1 cellular context compared by ENCODE assay signal in the genomic region with DNA sequence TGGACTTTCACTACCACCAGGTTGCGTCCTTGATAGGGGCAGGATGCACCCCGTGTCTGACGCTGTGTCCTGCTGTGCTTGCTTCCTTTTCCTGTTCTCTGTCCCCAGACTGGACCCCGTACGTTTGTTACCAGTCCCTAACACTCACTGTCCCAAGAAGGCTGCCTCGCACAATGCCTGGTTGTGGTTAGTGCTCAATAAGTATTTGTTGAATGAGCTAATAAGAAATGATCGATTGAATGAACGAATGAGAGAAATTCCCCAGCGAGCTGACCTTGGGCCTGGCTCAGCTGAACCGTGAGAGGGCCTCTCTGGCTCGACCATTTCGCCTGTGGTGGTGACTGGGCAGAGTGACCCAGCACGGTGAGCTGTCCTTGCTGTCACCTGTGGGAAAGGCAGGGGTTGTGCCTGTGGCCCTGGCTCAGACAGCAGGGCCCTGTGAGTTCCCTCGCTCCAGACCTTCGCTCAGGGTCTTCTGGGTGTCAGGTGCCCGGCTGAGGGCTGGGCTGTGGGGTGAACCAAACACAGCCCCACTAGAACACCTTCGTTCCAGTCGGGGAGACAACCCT.
TF ChIP-seq lines count a peak whose summit lies in the region.

No MANE protein-coding gene starts in this region.

TF ChIP-seq in GM23338, 12 proteins besides CTCF, POLR2A, EP300 and RAD21 (continued from another document):
- TF ChIP-seq ZNF114 (CRISPR knock-in tag; IDR thresholded peaks at IDR 0.05) (no peak), JUNB (IDR thresholded peaks at IDR 0.05; ENCODE audit: unreplicated experiment) (no peak), EZH2phosphoT487 (IDR thresholded peaks at IDR 0.05; ENCODE audit: unreplicated experiment) (no peak), ZNF462 (CRISPR knock-in tag; IDR thresholded peaks at IDR 0.05) (no peak), STAT1 (IDR thresholded peaks at IDR 0.05; ENCODE audit: unreplicated experiment) (no peak), EZH2 (IDR thresholded peaks at IDR 0.05; ENCODE audit: low read depth, unreplicated experiment) (no peak), POLR2AphosphoS5 (IDR thresholded peaks at IDR 0.05; ENCODE audit: low read depth) (no peak), ZNF331 (CRISPR knock-in tag; IDR thresholded peaks at IDR 0.05; ENCODE audit: low read depth) (no peak), CREB1 (CRISPR knock-in tag; IDR thresholded peaks at IDR 0.05; ENCODE audit: low read depth) (no peak)
- TF ChIP-seq, protein P1, sequence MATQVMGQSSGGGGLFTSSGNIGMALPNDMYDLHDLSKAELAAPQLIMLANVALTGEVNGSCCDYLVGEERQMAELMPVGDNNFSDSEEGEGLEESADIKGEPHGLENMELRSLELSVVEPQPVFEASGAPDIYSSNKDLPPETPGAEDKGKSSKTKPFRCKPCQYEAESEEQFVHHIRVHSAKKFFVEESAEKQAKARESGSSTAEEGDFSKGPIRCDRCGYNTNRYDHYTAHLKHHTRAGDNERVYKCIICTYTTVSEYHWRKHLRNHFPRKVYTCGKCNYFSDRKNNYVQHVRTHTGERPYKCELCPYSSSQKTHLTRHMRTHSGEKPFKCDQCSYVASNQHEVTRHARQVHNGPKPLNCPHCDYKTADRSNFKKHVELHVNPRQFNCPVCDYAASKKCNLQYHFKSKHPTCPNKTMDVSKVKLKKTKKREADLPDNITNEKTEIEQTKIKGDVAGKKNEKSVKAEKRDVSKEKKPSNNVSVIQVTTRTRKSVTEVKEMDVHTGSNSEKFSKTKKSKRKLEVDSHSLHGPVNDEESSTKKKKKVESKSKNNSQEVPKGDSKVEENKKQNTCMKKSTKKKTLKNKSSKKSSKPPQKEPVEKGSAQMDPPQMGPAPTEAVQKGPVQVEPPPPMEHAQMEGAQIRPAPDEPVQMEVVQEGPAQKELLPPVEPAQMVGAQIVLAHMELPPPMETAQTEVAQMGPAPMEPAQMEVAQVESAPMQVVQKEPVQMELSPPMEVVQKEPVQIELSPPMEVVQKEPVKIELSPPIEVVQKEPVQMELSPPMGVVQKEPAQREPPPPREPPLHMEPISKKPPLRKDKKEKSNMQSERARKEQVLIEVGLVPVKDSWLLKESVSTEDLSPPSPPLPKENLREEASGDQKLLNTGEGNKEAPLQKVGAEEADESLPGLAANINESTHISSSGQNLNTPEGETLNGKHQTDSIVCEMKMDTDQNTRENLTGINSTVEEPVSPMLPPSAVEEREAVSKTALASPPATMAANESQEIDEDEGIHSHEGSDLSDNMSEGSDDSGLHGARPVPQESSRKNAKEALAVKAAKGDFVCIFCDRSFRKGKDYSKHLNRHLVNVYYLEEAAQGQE (IDR thresholded peaks at IDR 0.05; ENCODE audit: unreplicated experiment) = no peak
- TF ChIP-seq, protein P2, sequence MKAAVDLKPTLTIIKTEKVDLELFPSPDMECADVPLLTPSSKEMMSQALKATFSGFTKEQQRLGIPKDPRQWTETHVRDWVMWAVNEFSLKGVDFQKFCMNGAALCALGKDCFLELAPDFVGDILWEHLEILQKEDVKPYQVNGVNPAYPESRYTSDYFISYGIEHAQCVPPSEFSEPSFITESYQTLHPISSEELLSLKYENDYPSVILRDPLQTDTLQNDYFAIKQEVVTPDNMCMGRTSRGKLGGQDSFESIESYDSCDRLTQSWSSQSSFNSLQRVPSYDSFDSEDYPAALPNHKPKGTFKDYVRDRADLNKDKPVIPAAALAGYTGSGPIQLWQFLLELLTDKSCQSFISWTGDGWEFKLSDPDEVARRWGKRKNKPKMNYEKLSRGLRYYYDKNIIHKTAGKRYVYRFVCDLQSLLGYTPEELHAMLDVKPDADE (IDR thresholded peaks at IDR 0.05) = no peak
